Comparison of ENCODE assay signal across 14 cellular contexts in genomic region chr3:14768182-14768790, GRCh38. TPM values are rescaled to one million over a fixed set of nuclear protein-coding genes. Genes with fewer than 3 reads are reported as not detected.
"Had no signal": no experiment of that assay in that cellular context is flagged by ENCODE, and none has a peak within 500 bp of the region (broad histone marks: within the 10 kb centered on the region; RNA-seq: fewer than 3 reads in every experiment).

No MANE protein-coding gene starts in this region.

- H3K4me2 ChIP-seq: neural progenitor cell had no signal

- H3K9ac ChIP-seq: neural progenitor cell had no signal

- H3K27me3 ChIP-seq: breast epithelium, left lung, neural progenitor cell, transverse colon had no signal

- H3K4me1 ChIP-seq: breast epithelium, foreskin keratinocyte, left lung, neural progenitor cell, transverse colon had no signal

- H3K36me3 ChIP-seq: breast epithelium, left lung, neural progenitor cell, transverse colon had no signal

- H3K4me3 ChIP-seq: breast epithelium, left lung, neural progenitor cell, skin epidermis, transverse colon had no signal

- H3K27ac ChIP-seq: breast epithelium, foreskin keratinocyte, left lung, neural progenitor cell, skin epidermis, transverse colon had no signal

- ATAC-seq: foreskin keratinocyte, left lung had no signal

- H2AFZ ChIP-seq: neural progenitor cell had no signal

- H3K9me3 ChIP-seq: breast epithelium, left lung, transverse colon had no signal

- DNase-seq: activated CD4-positive, alpha-beta memory T cell treated with anti-CD3 and anti-CD28 coated beads, Interleukin-2, amount 10 ng/mL, durations not matched to agents 7 days and 5 days; activated CD4-positive, CD25-positive, alpha-beta regulatory T cell treated with anti-CD3 and anti-CD28 coated beads, Interleukin-2, amount 50 U/mL, for 72 hours; activated gamma-delta T cell; anterior cingulate cortex; foreskin keratinocyte; left lung; retina; SIG-M5; SW 1271; transverse colon had no signal

RNA-seq across cellular contexts. Expression of gene FGD5, which starts 50.5 kb away (rescaled TPM):
- total RNA-seq: foreskin keratinocyte, myocyte had no signal
- polyA plus RNA-seq: foreskin keratinocyte had no signal
